ENCODE assay signal across 21 cellular contexts in the genomic region with DNA sequence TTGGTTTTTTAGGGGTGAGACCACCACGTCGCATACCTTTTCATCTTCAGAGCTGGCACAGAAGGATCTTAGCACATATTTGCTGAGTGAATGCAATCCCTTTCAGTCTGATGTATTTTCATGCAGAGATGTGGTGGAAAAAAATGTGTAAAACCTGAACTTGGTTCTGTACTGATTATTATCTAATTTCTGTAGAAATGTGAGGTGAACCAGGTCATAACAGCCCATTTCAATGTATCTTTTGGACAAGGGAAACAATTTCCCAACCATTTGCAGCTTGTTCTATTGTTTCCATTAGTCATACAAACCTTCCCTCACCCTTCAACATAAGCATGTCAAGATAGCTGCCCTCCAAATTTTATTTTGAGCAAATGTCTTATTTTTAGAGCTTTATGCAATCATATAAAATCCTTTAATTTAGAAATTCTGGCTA. TPM values are rescaled to one million over a fixed set of nuclear protein-coding genes. Genes with fewer than 3 reads are reported as not detected.
DNase-seq lines count a peak whose midpoint lies in the region; ATAC-seq, FAIRE-seq and TF ChIP-seq lines count a peak whose summit lies in the region.
"Had no signal": no experiment of that assay in that cellular context is flagged by ENCODE, and none has a peak within 500 bp of the region (broad histone marks: within the 10 kb centered on the region; RNA-seq: fewer than 3 reads in every experiment).

No MANE protein-coding gene starts in this region.

- intact Hi-C loops in activated naive CD4-positive, alpha-beta T cell treated with anti-CD3 and anti-CD28 coated beads for 36 hours (cut with micrococcal nuclease) = loop anchor here (2.0 kb wide), 1 partner anchor 43 kb away; no protein-coding TSS in a partner anchor

- H3K9ac ChIP-seq in MM.1S (ENCODE audit: low read length) = no peak overlapping the region

- H4K20me1 ChIP-seq in MM.1S (ENCODE audit: insufficient read depth, low read length) = no peaks in the 10 kb centered on the region
- H4K20me1 ChIP-seq in osteoblast (ENCODE audit: insufficient read depth, low read length) = no peaks in the 10 kb centered on the region

- H3K4me2 ChIP-seq in MM.1S (ENCODE audit: low read depth, low read length) (no peak overlapping the region), osteoblast (ENCODE audit: insufficient read depth, low read length) (no peak overlapping the region)

- H3K36me3 ChIP-seq in MM.1S (replicated peaks; ENCODE audit: insufficient read depth, low read length) (no peaks in the 10 kb centered on the region), osteoblast (ENCODE audit: insufficient read depth, low read length) (no peaks in the 10 kb centered on the region)
- H3K36me3 ChIP-seq: brain microvascular endothelial cell, colonic mucosa, gastrocnemius medialis had no signal

- H3K27me3 ChIP-seq in MM.1S (replicated peaks; ENCODE audit: insufficient read depth, low read length) = no peaks in the 10 kb centered on the region
- no peaks in the 10 kb centered on the region for H3K27me3 ChIP-seq in osteoblast (ENCODE audit: insufficient read depth, low read length)
- H3K27me3 ChIP-seq: brain microvascular endothelial cell, colonic mucosa, gastrocnemius medialis had no signal

- no peak overlapping the region for H3K4me3 Mint-ChIP-seq in activated naive CD4-positive, alpha-beta T cell treated with anti-CD3 and anti-CD28 coated beads for 36 hours
- H3K4me3 Mint-ChIP-seq in stimulated activated effector memory CD8-positive, alpha-beta T cell treated with anti-CD3 and anti-CD28 coated beads, Interleukin-12 subunit alpha, Interleukin-12 subunit beta, amount 100 ng/mL, for 72 hours = no peak overlapping the region
- H3K4me3 Mint-ChIP-seq: activated naive CD4-positive, alpha-beta T cell treated with anti-CD3 and anti-CD28 coated beads, Interleukin-2, amount 50 U/mL, for 24 hours; CD8-positive, alpha-beta memory T cell had no signal

- H2AFZ ChIP-seq in MM.1S (ENCODE audit: low read length) (no peak overlapping the region), osteoblast (ENCODE audit: low read length) (no peak overlapping the region)

- H3K9me2 ChIP-seq in MM.1S (replicated peaks; ENCODE audit: insufficient read depth, low read length) = no peaks in the 10 kb centered on the region

- H3K36me3 Mint-ChIP-seq in activated naive CD4-positive, alpha-beta T cell treated with anti-CD3 and anti-CD28 coated beads, Interleukin-2, amount 50 U/mL, for 72 hours = peaks cover 4 to 35% of the 10 kb centered on the region in 2 donors
- no peaks in the 10 kb centered on the region for H3K36me3 Mint-ChIP-seq in activated naive CD4-positive, alpha-beta T cell treated with anti-CD3 and anti-CD28 coated beads for 36 hours (ENCODE audit: low read depth)
- H3K36me3 Mint-ChIP-seq in stimulated activated effector memory CD8-positive, alpha-beta T cell treated with anti-CD3 and anti-CD28 coated beads, Interleukin-12 subunit alpha, Interleukin-12 subunit beta, amount 100 ng/mL, for 72 hours = no peaks in the 10 kb centered on the region
- H3K36me3 Mint-ChIP-seq: activated naive CD4-positive, alpha-beta T cell treated with anti-CD3 and anti-CD28 coated beads, Interleukin-2, amount 50 U/mL, for 24 hours; CD8-positive, alpha-beta memory T cell had no signal

- H3K9me3 ChIP-seq in MM.1S (replicated peaks; ENCODE audit: insufficient read depth, low read length) = no peaks in the 10 kb centered on the region
- no peaks in the 10 kb centered on the region for H3K9me3 ChIP-seq in osteoblast (ENCODE audit: low read depth, low read length)
- H3K9me3 ChIP-seq: colonic mucosa, gastrocnemius medialis had no signal

- no peak for FAIRE-seq in GM19239 (lab: Jason Lieb, UNC)

- CTCF ChIA-PET in activated naive CD4-positive, alpha-beta T cell treated with anti-CD3 and anti-CD28 coated beads for 36 hours (lab: Charles Lee) = interaction anchor here (1.0 to 1.5 kb wide), 3 partner anchors 45 to 305 kb away, joined by 3 to 4 read pairs (median 3); no protein-coding TSS in a partner anchor

- no peaks in the 10 kb centered on the region for H3F3A ChIP-seq in MM.1S (ENCODE audit: insufficient read depth, low read length)

- no peak overlapping the region for H3K4me3 ChIP-seq in cardiac fibroblast (replicated peaks in 1 of 2; ENCODE audit: low read depth in 2 of 2, low read length in 2 of 2)
- H3K4me3 ChIP-seq in MM.1S (ENCODE audit: low read length) = no peak overlapping the region
- H3K4me3 ChIP-seq in osteoblast (ENCODE audit: insufficient read depth, low read length) = no peak overlapping the region
- H3K4me3 ChIP-seq: colonic mucosa, gastrocnemius medialis, lung had no signal

- peaks cover 32% of the 10 kb centered on the region for H3K4me1 Mint-ChIP-seq in activated naive CD4-positive, alpha-beta T cell treated with anti-CD3 and anti-CD28 coated beads for 36 hours (ENCODE audit: low read depth)
- H3K4me1 Mint-ChIP-seq in stimulated activated effector memory CD8-positive, alpha-beta T cell treated with anti-CD3 and anti-CD28 coated beads, Interleukin-12 subunit alpha, Interleukin-12 subunit beta, amount 100 ng/mL, for 72 hours = peaks cover 46% of the 10 kb centered on the region

- H3K27ac ChIP-seq in MM.1S (ENCODE audit: low read length) (no peak overlapping the region), osteoblast (ENCODE audit: low read depth, low read length) (no peak overlapping the region)
- H3K27ac ChIP-seq: brain microvascular endothelial cell, colonic mucosa, gastrocnemius medialis had no signal

- H3K27ac Mint-ChIP-seq in activated naive CD4-positive, alpha-beta T cell treated with anti-CD3 and anti-CD28 coated beads, Interleukin-2, amount 50 U/mL, for 72 hours = peak overlapping the region; percentile 21 to 91
- no peak overlapping the region for H3K27ac Mint-ChIP-seq in activated naive CD4-positive, alpha-beta T cell treated with anti-CD3 and anti-CD28 coated beads for 36 hours
- peak overlapping the region; percentile 10 for H3K27ac Mint-ChIP-seq in stimulated activated effector memory CD8-positive, alpha-beta T cell treated with anti-CD3 and anti-CD28 coated beads, Interleukin-12 subunit alpha, Interleukin-12 subunit beta, amount 100 ng/mL, for 72 hours
- H3K27ac Mint-ChIP-seq: CD8-positive, alpha-beta memory T cell had no signal

- H3K79me2 ChIP-seq in MM.1S (ENCODE audit: low read length) = no peaks in the 10 kb centered on the region
- H3K79me2 ChIP-seq in osteoblast (ENCODE audit: insufficient read depth, low read length) = no peaks in the 10 kb centered on the region

- H3K4me1 ChIP-seq in MM.1S (ENCODE audit: low read length) = no peaks in the 10 kb centered on the region
- peaks cover 5% of the 10 kb centered on the region for H3K4me1 ChIP-seq in osteoblast (ENCODE audit: insufficient read depth, low read length)
- H3K4me1 ChIP-seq: colonic mucosa, gastrocnemius medialis had no signal

- TF ChIP-seq CTCF in cardiac fibroblast (IDR thresholded peaks at IDR 0.05; ENCODE audit: low read depth, low read length) = no peak
- no peak for TF ChIP-seq CTCF in MM.1S (IDR thresholded peaks at IDR 0.05; ENCODE audit: low read length)
- no peak for TF ChIP-seq CTCF in osteoblast (IDR thresholded peaks at IDR 0.05; ENCODE audit: extremely low read depth, low read depth, low read length)

- no peaks in the 10 kb centered on the region for H3K27me3 Mint-ChIP-seq in activated naive CD4-positive, alpha-beta T cell treated with anti-CD3 and anti-CD28 coated beads for 36 hours (ENCODE audit: low read depth)
- H3K27me3 Mint-ChIP-seq: activated naive CD4-positive, alpha-beta T cell treated with anti-CD3 and anti-CD28 coated beads, Interleukin-2, amount 50 U/mL, for 24 hours had no signal

- H3K9me3 Mint-ChIP-seq in activated naive CD4-positive, alpha-beta T cell treated with anti-CD3 and anti-CD28 coated beads, Interleukin-2, amount 50 U/mL, for 72 hours = peaks cover 3 to 27% of the 10 kb centered on the region in 2 donors
- no peaks in the 10 kb centered on the region for H3K9me3 Mint-ChIP-seq in activated naive CD4-positive, alpha-beta T cell treated with anti-CD3 and anti-CD28 coated beads for 36 hours
- H3K9me3 Mint-ChIP-seq in stimulated activated effector memory CD8-positive, alpha-beta T cell treated with anti-CD3 and anti-CD28 coated beads, Interleukin-12 subunit alpha, Interleukin-12 subunit beta, amount 100 ng/mL, for 72 hours = peaks cover 6% of the 10 kb centered on the region
- H3K9me3 Mint-ChIP-seq: activated naive CD4-positive, alpha-beta T cell treated with anti-CD3 and anti-CD28 coated beads, Interleukin-2, amount 50 U/mL, for 24 hours; CD8-positive, alpha-beta memory T cell had no signal

- no peak for DNase-seq in activated naive CD4-positive, alpha-beta T cell treated with anti-CD3 and anti-CD28 coated beads, Interleukin-2, amount 50 U/mL, for 72 hours (ENCODE audit: low spot score in 2 of 2)
- no peak for DNase-seq in activated naive CD4-positive, alpha-beta T cell treated with anti-CD3 and anti-CD28 coated beads for 36 hours
- DNase-seq in GM04504 (ENCODE audit: low read depth) = peak; percentile 31
- DNase-seq in cardiac fibroblast (ENCODE audit: low read depth in 2 of 2) = peak; percentile 54 to 87
- peak in 1 of 2 donors; percentile 48 for DNase-seq in stimulated activated effector memory CD8-positive, alpha-beta T cell treated with anti-CD3 and anti-CD28 coated beads, Interleukin-12 subunit alpha, Interleukin-12 subunit beta, amount 100 ng/mL, for 72 hours (ENCODE audit: low spot score in 2 of 2)
- no peak for DNase-seq in MM.1S
- no peak for DNase-seq in osteoblast (ENCODE audit: insufficient read length, low spot score, missing footprints)
- no peak for DNase-seq in GM19239 (ENCODE audit: insufficient read length, low spot score)
- DNase-seq: activated CD4-positive, CD25-positive, alpha-beta regulatory T cell treated with anti-CD3 and anti-CD28 coated beads, Interleukin-2, amount 50 U/mL, for 72 hours; activated CD8-positive, alpha-beta memory T cell treated with anti-CD3 and anti-CD28 coated beads, Interleukin-2, amount 50 U/mL, for 48 hours; brain microvascular endothelial cell; CD8-positive, alpha-beta memory T cell; colonic mucosa; DMS53; gastrocnemius medialis; GOT3; NCI-H187 treated with DMSO at 0.1 percent for 48 hours; NCI-H2227 treated with DMSO at 0.1 percent for 48 hours; NCI-H82 had no signal

- ATAC-seq in activated naive CD4-positive, alpha-beta T cell treated with anti-CD3 and anti-CD28 coated beads, Interleukin-2, amount 50 U/mL, for 72 hours = peak; percentile 25 to 59
- ATAC-seq in stimulated activated effector memory CD8-positive, alpha-beta T cell treated with anti-CD3 and anti-CD28 coated beads, Interleukin-12 subunit alpha, Interleukin-12 subunit beta, amount 100 ng/mL, for 72 hours = peak; percentile 58
- ATAC-seq: gastrocnemius medialis had no signal

RNA-seq across cellular contexts. Expression of a gene that starts 46.8 kb away (rescaled TPM):
- 10 to 100 TPM; 44.9 to 80.4 TPM for total RNA-seq in activated naive CD4-positive, alpha-beta T cell treated with anti-CD3 and anti-CD28 coated beads, Interleukin-2, amount 50 U/mL, for 72 hours
- total RNA-seq in activated naive CD4-positive, alpha-beta T cell treated with anti-CD3 and anti-CD28 coated beads for 36 hours = 10 to 100 TPM; 36.9 to 41.0 TPM
- total RNA-seq in osteoblast = 40.9 and 60.4 TPM in 2 replicates

Comparison
In these comparisons a context has a peak if more than half of its experiments do, and no peak if none do; other contexts are left out.
1. DNase-seq: peak in GM04504 (single experiment) and cardiac fibroblast (2 of 2); none in activated naive CD4-positive, alpha-beta T cell treated with anti-CD3 and anti-CD28 coated beads, Interleukin-2, amount 50 U/mL, for 72 hours (0 of 2), activated naive CD4-positive, alpha-beta T cell treated with anti-CD3 and anti-CD28 coated beads for 36 hours (single experiment), MM.1S (single experiment), osteoblast (single experiment) and GM19239 (single experiment).